ENCODE assay signal across 19 cellular contexts in the genomic region with DNA sequence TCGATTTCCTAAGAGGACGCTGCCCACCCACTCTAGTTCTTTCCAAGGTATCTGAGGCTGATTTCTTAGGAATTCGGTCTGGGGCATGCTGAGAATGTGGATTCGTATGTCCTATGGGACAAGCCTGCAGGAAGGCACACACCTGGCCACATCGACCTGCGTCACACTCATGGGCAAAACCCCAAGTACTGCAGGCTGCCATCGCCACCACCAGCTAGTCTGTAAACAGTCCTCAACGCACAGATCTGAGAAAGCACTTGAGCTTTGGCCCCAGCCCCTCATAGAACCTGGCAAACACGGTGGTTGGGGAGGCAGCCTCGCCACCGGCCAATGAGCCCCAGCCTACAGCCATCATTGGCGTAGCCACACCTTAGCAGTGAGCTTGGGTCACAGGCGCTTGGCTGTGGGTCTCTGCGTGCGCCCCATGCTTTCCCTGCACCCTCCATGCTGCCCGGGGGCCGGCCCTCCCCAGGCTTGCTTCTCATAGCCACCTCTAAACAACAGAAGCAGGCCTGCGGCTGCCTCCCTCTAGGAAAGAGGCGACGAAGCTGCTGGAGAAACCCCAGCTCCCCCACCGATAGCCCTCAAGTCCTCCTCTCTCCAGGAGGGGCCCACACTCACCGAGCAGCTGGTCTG.
DNase-seq lines count a peak whose midpoint lies in the region; ATAC-seq and TF ChIP-seq lines count a peak whose summit lies in the region.
"Had no signal": no experiment of that assay in that cellular context is flagged by ENCODE, and none has a peak within 500 bp of the region (broad histone marks: within the 10 kb centered on the region; RNA-seq: fewer than 3 reads in every experiment).

No MANE protein-coding gene starts in this region.

- H3K4me1 Mint-ChIP-seq in Caco-2 (ENCODE audit: low read depth, unreplicated experiment) (peaks cover 7% of the 10 kb centered on the region), HFFc6 (ENCODE audit: low read depth) (peaks cover 19% of the 10 kb centered on the region)
- H3K4me1 Mint-ChIP-seq in dendritic cell treated with granulocyte-macrophage colony-stimulating factor and Interleukin-4, amounts not matched to agents 40 ng/mL and 50 ng/mL, for 4 days (ENCODE audit: low read depth) = peaks cover 2% of the 10 kb centered on the region

- CTCF ChIA-PET in Caco-2 (lab: Charles Lee) = interaction anchor here (0.9 kb wide), 2 partner anchors 30 to 53 kb away, joined by 3 read pairs; no protein-coding TSS in a partner anchor

- H2BK15ac ChIP-seq in mesendoderm (replicated peaks; ENCODE audit: low read depth) = no peak overlapping the region

- no peak overlapping the region for H4K8ac ChIP-seq in mesendoderm (ENCODE audit: low read depth, low read length)

- POLR2A ChIA-PET in Caco-2 (lab: Charles Lee) = interaction anchor here (0.5 to 0.6 kb wide), 2 partner anchors 9 to 585 kb away, joined by 3 read pairs; no protein-coding TSS in a partner anchor

- no peak overlapping the region for H4K5ac ChIP-seq in mesendoderm (ENCODE audit: low read length)

- no peak overlapping the region for H3K4me3 ChIP-seq in Caco-2 (ENCODE audit: low read depth, low read length)
- no peak overlapping the region for H3K4me3 ChIP-seq in mesendoderm (ENCODE audit: low read length)
- H3K4me3 ChIP-seq: SJSA1, skin epidermis, suprapubic skin had no signal

- no peak overlapping the region for H2AK5ac ChIP-seq in mesendoderm (ENCODE audit: low read length)

- peaks cover 49% of the 10 kb centered on the region for H3K79me1 ChIP-seq in mesendoderm (ENCODE audit: low read length)

- peak overlapping the region; percentile 64 for H3K27ac Mint-ChIP-seq in Caco-2 (ENCODE audit: unreplicated experiment)
- peak overlapping the region; percentile 44; the same call in 1 of the 2 replicates for H3K27ac Mint-ChIP-seq in HFFc6
- peak overlapping the region; percentile 21 for H3K27ac Mint-ChIP-seq in dendritic cell treated with granulocyte-macrophage colony-stimulating factor and Interleukin-4, amounts not matched to agents 40 ng/mL and 50 ng/mL, for 4 days
- H3K27ac Mint-ChIP-seq: activated T-helper 2 cell treated with anti-CD3 and anti-CD28 coated beads, Interferon-gamma antibody, Interleukin-2, Interleukin-4, amounts not matched to agents 10 μg/mL and 5 μg/mL and 100 μg/mL, durations not matched to agents 14 hours and 24 hours and 36 hours had no signal

- no peak overlapping the region for H3K4me2 ChIP-seq in mesendoderm (ENCODE audit: low read length)

- H2BK120ac ChIP-seq in mesendoderm (ENCODE audit: low read depth, low read length) = no peak overlapping the region

- no TSS peak for BruUV-seq in Caco-2 (replicated peaks; lab: Mats Ljungman, UMichigan)

- no peak overlapping the region for H3K4me3 Mint-ChIP-seq in Caco-2 (ENCODE audit: unreplicated experiment)
- H3K4me3 Mint-ChIP-seq in HFFc6 = no peak overlapping the region
- no peak overlapping the region for H3K4me3 Mint-ChIP-seq in dendritic cell treated with granulocyte-macrophage colony-stimulating factor and Interleukin-4, amounts not matched to agents 40 ng/mL and 50 ng/mL, for 4 days

- H3K36me3 ChIP-seq in Caco-2 (ENCODE audit: control insufficient read depth, insufficient read depth, low read length) = peaks cover 4% of the 10 kb centered on the region
- peaks cover 6% of the 10 kb centered on the region for H3K36me3 ChIP-seq in mesendoderm (ENCODE audit: control insufficient read depth, insufficient read depth, low read length)

- H3K27me3 ChIP-seq in Caco-2 (replicated peaks; ENCODE audit: control insufficient read depth, insufficient read depth, low read length) (no peaks in the 10 kb centered on the region), mesendoderm (ENCODE audit: insufficient read depth, low read length, poor library complexity) (no peaks in the 10 kb centered on the region)
- H3K27me3 ChIP-seq: SJSA1, suprapubic skin had no signal

- H3K9ac ChIP-seq in mesendoderm (ENCODE audit: low read length) = no peak overlapping the region
- H3K9ac ChIP-seq: parathyroid adenoma had no signal

- no peak overlapping the region for H3K18ac ChIP-seq in mesendoderm (ENCODE audit: low read length)

- TF ChIP-seq CTCF in Caco-2 (IDR thresholded peaks at IDR 0.05; ENCODE audit: insufficient read depth in 1 of 2, low read depth in 1 of 2, low read length in 1 of 2, severe bottlenecking in 1 of 2, unreplicated experiment in 1 of 2) (no peak), HFFc6 (IDR thresholded peaks at IDR 0.05) (no peak)

- H3K4me1 ChIP-seq in Caco-2 (no peaks in the 10 kb centered on the region), mesendoderm (ENCODE audit: control insufficient read depth, low read depth, low read length) (peaks cover 28% of the 10 kb centered on the region)
- H3K4me1 ChIP-seq: parathyroid adenoma, SJSA1 had no signal

- H3K36me3 Mint-ChIP-seq in Caco-2 (ENCODE audit: insufficient read depth, unreplicated experiment) (peaks cover 72% of the 10 kb centered on the region), HFFc6 (ENCODE audit: low read depth) (peaks cover 18% of the 10 kb centered on the region)
- peaks cover 87% of the 10 kb centered on the region for H3K36me3 Mint-ChIP-seq in dendritic cell treated with granulocyte-macrophage colony-stimulating factor and Interleukin-4, amounts not matched to agents 40 ng/mL and 50 ng/mL, for 4 days (ENCODE audit: low read depth)

- ATAC-seq in GM18907 (IDR thresholded peaks at IDR 0.05; ENCODE audit: unreplicated experiment) = no peak
- ATAC-seq: left colon had no signal

- H3K79me2 ChIP-seq in mesendoderm (ENCODE audit: control insufficient read depth, insufficient read depth, low read length) = peaks cover 42% of the 10 kb centered on the region

- H2BK5ac ChIP-seq in mesendoderm (ENCODE audit: low read length) = no peak overlapping the region

- H3K27ac ChIP-seq in mesendoderm (ENCODE audit: low read depth, low read length) = no peak overlapping the region
- H3K27ac ChIP-seq: parathyroid adenoma, SJSA1, suprapubic skin had no signal

- no peaks in the 10 kb centered on the region for H3K9me3 Mint-ChIP-seq in Caco-2 (ENCODE audit: unreplicated experiment)
- peaks cover 4% of the 10 kb centered on the region; the same call in 1 of the 2 replicates for H3K9me3 Mint-ChIP-seq in HFFc6
- no peaks in the 10 kb centered on the region for H3K9me3 Mint-ChIP-seq in dendritic cell treated with granulocyte-macrophage colony-stimulating factor and Interleukin-4, amounts not matched to agents 40 ng/mL and 50 ng/mL, for 4 days
- H3K9me3 Mint-ChIP-seq: activated T-helper 2 cell treated with anti-CD3 and anti-CD28 coated beads, Interferon-gamma antibody, Interleukin-2, Interleukin-4, amounts not matched to agents 10 μg/mL and 5 μg/mL and 100 μg/mL, durations not matched to agents 14 hours and 24 hours and 36 hours had no signal

- intact Hi-C loops in Caco-2 (cut with micrococcal nuclease; ENCODE audit: unreplicated experiment) = no loop called here
- intact Hi-C loops in dendritic cell treated with granulocyte-macrophage colony-stimulating factor and Interleukin-4, amounts not matched to agents 40 ng/mL and 50 ng/mL, for 4 days (cut with micrococcal nuclease) = no loop called here

- no peak overlapping the region for H3K4ac ChIP-seq in mesendoderm (ENCODE audit: low read depth, low read length)

- no CpG with 5 or more reads among the region's 22 CpGs for WGBS in mesendoderm (ENCODE audit: extremely low coverage, insufficient coverage, low lambda C conversion rate)

- peak overlapping the region; percentile 94 for H3K23ac ChIP-seq in mesendoderm (ENCODE audit: low read length)

- TF ChIP-seq POLR2A in erythroblast (IDR thresholded peaks at IDR 0.05; ENCODE audit: low read length) = no peak

- no peaks in the 10 kb centered on the region for H3K9me3 ChIP-seq in Caco-2
- H3K9me3 ChIP-seq: SJSA1, suprapubic skin had no signal

- H3K27me3 Mint-ChIP-seq in Caco-2 (ENCODE audit: insufficient read depth, unreplicated experiment) = no peaks in the 10 kb centered on the region
- H3K27me3 Mint-ChIP-seq in HFFc6 (ENCODE audit: insufficient read depth) = peaks cover 16% of the 10 kb centered on the region
- H3K27me3 Mint-ChIP-seq in dendritic cell treated with granulocyte-macrophage colony-stimulating factor and Interleukin-4, amounts not matched to agents 40 ng/mL and 50 ng/mL, for 4 days = no peaks in the 10 kb centered on the region

- DNase-seq in Caco-2 = no peak
- no peak for DNase-seq in HFFc6
- peak; percentile 75 for DNase-seq in mesendoderm
- no peak for DNase-seq in NCI-H187 treated with DMSO at 0.1 percent for 48 hours (lab: John Stamatoyannopoulos, UW)
- no peak for DNase-seq in erythroblast (lab: John Stamatoyannopoulos, UW)
- DNase-seq: AML-193; amniotic stem cell; hippocampal formation; left colon; NCI-H69; OCI-M1; stimulated activated CD4-positive, alpha-beta T cell treated with anti-CD3 and anti-CD28 coated beads, Interleukin-4, amount 100 ng/mL, for 1 hour had no signal

- peak overlapping the region; percentile 56 for H3K56ac ChIP-seq in mesendoderm (ENCODE audit: low read length)
